22 cellular contexts compared by ENCODE assay signal in the genomic region with DNA sequence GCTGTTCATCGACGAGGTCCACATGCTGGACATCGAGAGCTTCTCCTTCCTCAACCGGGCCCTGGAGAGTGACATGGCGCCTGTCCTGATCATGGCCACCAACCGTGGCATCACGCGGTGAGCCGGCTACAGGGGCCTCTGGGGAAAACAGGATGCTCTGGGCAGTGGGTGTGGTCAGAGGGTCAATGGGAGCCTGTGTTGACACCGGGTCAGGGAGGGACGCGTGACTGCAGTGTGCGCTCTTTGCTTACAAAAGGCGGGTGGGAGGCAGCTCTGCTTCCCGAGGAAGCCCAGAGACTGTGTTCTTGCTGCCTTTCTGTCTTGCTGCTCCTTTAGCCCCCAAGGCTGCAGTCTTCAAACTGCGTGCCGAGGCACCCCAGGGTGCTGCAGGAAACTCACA. TPM values are rescaled to one million over a fixed set of nuclear protein-coding genes. Genes with fewer than 3 reads are reported as not detected.
"Had no signal": no experiment of that assay in that cellular context is flagged by ENCODE, and none has a peak within 500 bp of the region (broad histone marks: within the 10 kb centered on the region; RNA-seq: fewer than 3 reads in every experiment).

No MANE protein-coding gene starts in this region.

- H3K9me3 ChIP-seq: MG63 had no signal

- H3K27me3 ChIP-seq: MG63 had no signal

- H3K4me3 ChIP-seq: MG63 had no signal

- DNase-seq: IMR-90, KG1, MG63, NCI-H1092, NCI-H1105 treated with DMSO at 0.1 percent for 48 hours, NCI-H1417 treated with DMSO at 0.1 percent for 48 hours, NCI-H146, NCI-H1694 treated with DMSO at 0.1 percent for 48 hours, NCI-H1930, NCI-H2081, NCI-H2107, NCI-H2227 treated with DMSO at 0.1 percent for 48 hours, NCI-H446, NCI-H510A, NCI-H524 treated with DMSO at 0.1 percent for 48 hours, NCI-H69, NCI-H774, RPMI8226, SHP77, T-helper 1 cell had no signal

RNA-seq across cellular contexts. Expression of gene LHB, which starts 5.7 kb away (rescaled TPM):
- total RNA-seq: HepG2, HT1080, IMR-90 had no signal

RNA-seq across cellular contexts. Expression of gene CGB3, which starts 12.9 kb away (rescaled TPM):
- total RNA-seq: HepG2, HT1080, IMR-90 had no signal

RNA-seq across cellular contexts. Expression of gene CGB2, which starts 20.5 kb away (rescaled TPM):
- total RNA-seq: HepG2, IMR-90 had no signal
